Comparison of ENCODE assay signal across 7 cellular contexts in the genomic region with DNA sequence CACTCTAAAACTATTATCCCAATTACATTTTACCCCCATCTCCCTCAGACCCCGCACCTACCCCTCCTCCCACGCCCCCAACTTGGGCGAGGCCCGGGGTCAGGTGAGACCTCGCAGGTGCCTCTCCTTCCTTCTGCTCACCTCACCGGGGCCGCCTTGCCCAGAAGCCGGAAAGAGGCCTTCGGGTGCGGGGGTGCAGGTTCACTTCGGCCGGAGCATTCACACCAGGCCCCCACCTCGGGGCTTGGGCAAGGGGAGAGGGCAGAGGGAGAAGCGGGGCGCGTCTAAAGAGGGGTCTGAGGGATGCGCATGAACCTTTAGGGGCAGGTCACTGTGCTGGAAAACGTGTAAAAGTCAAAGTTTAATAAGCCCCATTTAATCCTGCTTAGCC. TPM values are rescaled to one million over a fixed set of nuclear protein-coding genes. Genes with fewer than 3 reads are reported as not detected.
DNase-seq lines count a peak whose midpoint lies in the region; ATAC-seq, FAIRE-seq and TF ChIP-seq lines count a peak whose summit lies in the region.

No MANE protein-coding gene starts in this region.

- H2AFZ ChIP-seq in keratinocyte (ENCODE audit: control insufficient read depth, low read length): peak overlapping the region; percentile 75

- no peaks in the 10 kb centered on the region for H4K20me1 ChIP-seq in keratinocyte (ENCODE audit: control insufficient read depth, extremely low read depth, insufficient read depth, low read length)

- ATAC-seq in GM18909 (IDR thresholded peaks at IDR 0.05; ENCODE audit: poor library complexity, unreplicated experiment) (peak; percentile 32), HG03175 (IDR thresholded peaks at IDR 0.05; ENCODE audit: unreplicated experiment) (no peak)
- peak; percentile 50 for ATAC-seq in stimulated activated naive CD8-positive, alpha-beta T cell treated with anti-CD3 and anti-CD28 coated beads, Interleukin-15, amount 100 ng/mL, for 72 hours

- no peaks in the 10 kb centered on the region for H3K27me3 Mint-ChIP-seq in stimulated activated naive CD8-positive, alpha-beta T cell treated with anti-CD3 and anti-CD28 coated beads, Interleukin-15, amount 100 ng/mL, for 72 hours

- peak overlapping the region; percentile 98 to 100 for H3K27ac Mint-ChIP-seq in stimulated activated naive CD8-positive, alpha-beta T cell treated with anti-CD3 and anti-CD28 coated beads, Interleukin-15, amount 100 ng/mL, for 72 hours

- no peak for FAIRE-seq in keratinocyte (lab: Jason Lieb, UNC)

- no peak for DNase-seq in ascending aorta (ENCODE audit: low spot score in 2 of 2)
- no peak for DNase-seq in keratinocyte (ENCODE audit: low read depth, low spot score)
- peak in 1 of 2 donors; percentile 30 for DNase-seq in stimulated activated naive CD8-positive, alpha-beta T cell treated with anti-CD3 and anti-CD28 coated beads, Interleukin-15, amount 100 ng/mL, for 72 hours
- DNase-seq in superior temporal gyrus (ENCODE audit: extremely low spot score): no peak

- H3K9me3 ChIP-seq in HUES6 (ENCODE audit: control insufficient read depth, insufficient read depth, low read depth, low read length) (peaks cover 3% of the 10 kb centered on the region; the same call in 1 of the 2 replicates), ascending aorta (no peaks in the 10 kb centered on the region), keratinocyte (ENCODE audit: control insufficient read depth, low read depth, low read length) (no peaks in the 10 kb centered on the region)

- dilution Hi-C loops in keratinocyte (cut with MboI; ENCODE audit: extremely low pct_ligation_motif_present, low sequenced_read_pairs): no loop called here

- peak overlapping the region; percentile 88 to 99 for H3K4me3 Mint-ChIP-seq in stimulated activated naive CD8-positive, alpha-beta T cell treated with anti-CD3 and anti-CD28 coated beads, Interleukin-15, amount 100 ng/mL, for 72 hours

- H3K4me2 ChIP-seq in keratinocyte (ENCODE audit: control insufficient read depth, extremely low read depth, insufficient read depth, low read depth, low read length): peak overlapping the region; percentile 69

- intact Hi-C loops in ascending aorta (cut with DNase I): loop anchor here (5.0 kb wide), 1 partner anchor 166 kb away; the partner anchor contains the start of gene ZNF81

- peak overlapping the region; percentile 77 for H3K4me3 ChIP-seq in HUES6 (ENCODE audit: low read depth, low read length)
- H3K4me3 ChIP-seq in ascending aorta: peak overlapping the region; percentile 60 to 79
- peak overlapping the region; percentile 53 to 68 (median 60) for H3K4me3 ChIP-seq in keratinocyte (ENCODE audit: control insufficient read depth in 2 of 3, extremely low read depth in 1 of 3, insufficient read depth in 2 of 3, low read depth in 1 of 3, low read length in 3 of 3)

- H3K27me3 ChIP-seq in HUES6 (ENCODE audit: control insufficient read depth, insufficient read depth, low read length): no peaks in the 10 kb centered on the region
- no peaks in the 10 kb centered on the region for H3K27me3 ChIP-seq in ascending aorta
- no peaks in the 10 kb centered on the region for H3K27me3 ChIP-seq in keratinocyte (ENCODE audit: control insufficient read depth, extremely low read depth, insufficient read depth, low read length)

- no peak for TF ChIP-seq CTCF in ascending aorta (IDR thresholded peaks at IDR 0.05)
- TF ChIP-seq CTCF in keratinocyte (optimal IDR thresholded peaks at IDR 0.05 in 1 of 3, IDR thresholded peaks at IDR 0.05 in 1 of 3, conservative IDR thresholded peaks at IDR 0.05 in 1 of 3; ENCODE audit: extremely low read depth in 1 of 3, insufficient read depth in 2 of 3, low read length in 3 of 3): no peak

- H3K36me3 ChIP-seq in HUES6 (ENCODE audit: control insufficient read depth, insufficient read depth, low read length) (no peaks in the 10 kb centered on the region), ascending aorta (no peaks in the 10 kb centered on the region), keratinocyte (ENCODE audit: control insufficient read depth in 2 of 2, extremely low read depth in 1 of 2, insufficient read depth in 2 of 2, low read length in 2 of 2) (no peaks in the 10 kb centered on the region)

- no peaks in the 10 kb centered on the region for H3K9me1 ChIP-seq in keratinocyte (ENCODE audit: control insufficient read depth, extremely low read depth, insufficient read depth, low read length)

- no peak overlapping the region for H3K27ac ChIP-seq in HUES6 (ENCODE audit: low read depth, low read length)
- peak overlapping the region; percentile 57 to 66 for H3K27ac ChIP-seq in ascending aorta
- peak overlapping the region; percentile 52 for H3K27ac ChIP-seq in keratinocyte (ENCODE audit: control insufficient read depth, insufficient read depth, low read length)

- peak overlapping the region; percentile 68 for H3K9ac ChIP-seq in HUES6 (ENCODE audit: low read length)
- peak overlapping the region; percentile 75 for H3K9ac ChIP-seq in keratinocyte (ENCODE audit: control insufficient read depth, extremely low read depth, insufficient read depth, low read length)

- H3K4me1 Mint-ChIP-seq in stimulated activated naive CD8-positive, alpha-beta T cell treated with anti-CD3 and anti-CD28 coated beads, Interleukin-15, amount 100 ng/mL, for 72 hours: peaks cover 28% of the 10 kb centered on the region

- no peaks in the 10 kb centered on the region for H3K9me3 Mint-ChIP-seq in stimulated activated naive CD8-positive, alpha-beta T cell treated with anti-CD3 and anti-CD28 coated beads, Interleukin-15, amount 100 ng/mL, for 72 hours

- H3K4me1 ChIP-seq in HUES6 (ENCODE audit: control insufficient read depth, insufficient read depth, low read length): no peaks in the 10 kb centered on the region
- H3K4me1 ChIP-seq in ascending aorta: no peaks in the 10 kb centered on the region
- peaks cover 5% of the 10 kb centered on the region for H3K4me1 ChIP-seq in keratinocyte (ENCODE audit: control insufficient read depth, extremely low read depth, insufficient read depth, low read length)

- H3K79me2 ChIP-seq in keratinocyte (ENCODE audit: control insufficient read depth, insufficient read depth, low read length): no peaks in the 10 kb centered on the region

RNA-seq across cellular contexts. Expression of gene ZNF182, which starts 0.4 kb away (rescaled TPM):
- 0.11 TPM for total RNA-seq in ascending aorta
- 1.4 to 2.4 TPM (median 1.9 TPM) in 3 replicates for polyA plus RNA-seq in keratinocyte
- polyA plus RNA-seq in keratinocyte (2011; ENCODE audit: low read depth): 2.1 TPM
- polyA plus RNA-seq in keratinocyte (2011; cell fraction: cytosol; rRNA removed): 1.0 and 1.7 TPM in 2 replicates
- polyA plus RNA-seq in keratinocyte (2011; cell fraction: nucleus; rRNA removed): 5.7 and 5.8 TPM in 2 replicates
- polyA plus RNA-seq in keratinocyte (2012; ENCODE audit: low replicate concordance): 1.4 and 1.6 TPM in 2 replicates
- 0.98 to 2.0 TPM (median 0.99 TPM) in 3 replicates for polyA minus RNA-seq in keratinocyte
- 0.77 TPM for polyA minus RNA-seq in keratinocyte (2011; cell fraction: cytosol; rRNA and poly(A)+ RNA removed)
- 1.8 and 4.0 TPM in 2 replicates for polyA minus RNA-seq in keratinocyte (2011; cell fraction: nucleus; rRNA and poly(A)+ RNA removed)

RNA-seq across cellular contexts. Expression of gene SPACA5, which starts 3.4 kb away (rescaled TPM):
- total RNA-seq in ascending aorta: not detected
- polyA plus RNA-seq in keratinocyte: not detected in 3 replicates
- polyA plus RNA-seq in keratinocyte (2011; ENCODE audit: low read depth): not detected
- polyA plus RNA-seq in keratinocyte (2011; cell fraction: cytosol; rRNA removed): not detected in 2 replicates
- not detected in 2 replicates for polyA plus RNA-seq in keratinocyte (2011; cell fraction: nucleus; rRNA removed)
- polyA plus RNA-seq in keratinocyte (2012; ENCODE audit: low replicate concordance): not detected in 2 replicates
- polyA minus RNA-seq in keratinocyte: not detected in 3 replicates
- not detected for polyA minus RNA-seq in keratinocyte (2011; cell fraction: cytosol; rRNA and poly(A)+ RNA removed)
- polyA minus RNA-seq in keratinocyte (2011; cell fraction: nucleus; rRNA and poly(A)+ RNA removed): not detected in 2 replicates
